11 cellular contexts compared by ENCODE assay signal in the genomic region with DNA sequence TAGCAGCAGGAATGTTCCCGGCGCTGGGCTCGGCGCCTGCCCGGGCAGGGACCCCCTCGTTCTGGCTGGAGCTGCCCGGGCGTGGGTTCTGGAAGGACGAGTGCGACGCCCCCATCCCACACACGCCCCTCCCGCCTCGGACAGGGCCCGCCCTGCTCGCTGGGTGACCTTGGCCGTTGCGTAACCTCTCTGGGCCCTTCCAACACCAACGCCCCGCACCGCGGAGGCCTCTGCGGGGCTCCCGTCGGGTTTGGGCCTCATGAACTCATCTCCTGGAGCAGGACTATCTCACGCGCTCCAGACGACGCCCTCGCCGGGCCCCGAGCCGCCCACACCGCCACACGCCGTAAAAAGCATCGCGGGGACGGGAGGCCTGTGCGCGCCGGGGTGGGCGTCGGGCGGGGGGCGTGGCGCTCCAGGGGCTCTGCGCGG. TPM values are rescaled to one million over a fixed set of nuclear protein-coding genes. Genes with fewer than 3 reads are reported as not detected.
DNase-seq lines count a peak whose midpoint lies in the region; ATAC-seq and TF ChIP-seq lines count a peak whose summit lies in the region.
"Had no signal": no experiment of that assay in that cellular context is flagged by ENCODE, and none has a peak within 500 bp of the region (broad histone marks: within the 10 kb centered on the region; RNA-seq: fewer than 3 reads in every experiment).

No MANE protein-coding gene starts in this region.

- TF ChIP-seq CTCF in heart right ventricle (IDR thresholded peaks at IDR 0.05) (no peak), prostate gland (IDR thresholded peaks at IDR 0.05) (no peak), OCI-LY7 (conservative IDR thresholded peaks at IDR 0.05; ENCODE audit: low read length) (no peak)

- WGBS in heart right ventricle, 2 donors: 16 to 52% methylated on average over 40 to 49 of the region's 49 CpGs
- 25% methylated on average over 37 of the region's 49 CpGs for WGBS in prostate gland

- CTCF ChIA-PET in OCI-LY7 (lab: Charles Lee; ENCODE audit: unreplicated experiment): no interaction called here

- ATAC-seq in heart right ventricle (peak in 7 of 8 donors; percentile 45 to 75 (median 58)), GM18511 (IDR thresholded peaks at IDR 0.05; ENCODE audit: unreplicated experiment) (no peak), HG02623 (IDR thresholded peaks at IDR 0.05; ENCODE audit: unreplicated experiment) (no peak)
- ATAC-seq in stimulated activated naive CD8-positive, alpha-beta T cell treated with anti-CD3 and anti-CD28 coated beads, Interleukin-15, Interleukin-2, amounts not matched to agents 100 U/mL and 50 U/mL, for 24 hours: no peak

- H3K79me2 ChIP-seq in OCI-LY7 (ENCODE audit: insufficient read depth, low read depth, low read length): no peaks in the 10 kb centered on the region

- H3K27ac ChIP-seq in angular gyrus (ENCODE audit: low read depth, low read length) (peak overlapping the region; percentile 78), heart right ventricle (peak overlapping the region in 8 of 10 donors; percentile 36 to 76 (median 62)), prostate gland (peak overlapping the region; percentile 23 to 53), OCI-LY7 (ENCODE audit: low read depth, low read length, poor library complexity, severe bottlenecking) (no peak overlapping the region)
- H3K27ac ChIP-seq: C4-2B had no signal

- H3K4me3 ChIP-seq in heart right ventricle (peak overlapping the region in 3 of 10 donors; percentile 3 to 9 (median 7)), prostate gland (no peak overlapping the region), OCI-LY7 (ENCODE audit: low read depth, low read length, poor library complexity, severe bottlenecking) (no peak overlapping the region)

- peaks cover 8 to 40% (median 22%) of the 10 kb centered on the region in 9 donors for H3K4me1 ChIP-seq in heart right ventricle
- no peaks in the 10 kb centered on the region for H3K4me1 ChIP-seq in prostate gland (replicated peaks)
- peaks cover 25% of the 10 kb centered on the region for H3K4me1 ChIP-seq in OCI-LY7 (ENCODE audit: insufficient read depth, low read length, poor library complexity, severe bottlenecking)

- H3K36me3 ChIP-seq in heart right ventricle (peaks cover 0 to 10% (median 0%) of the 10 kb centered on the region in 9 donors), prostate gland (no peaks in the 10 kb centered on the region), OCI-LY7 (ENCODE audit: insufficient read depth, low read length) (no peaks in the 10 kb centered on the region)

- POLR2A ChIA-PET in OCI-LY7 (lab: Charles Lee): no interaction called here

- H3K9me3 ChIP-seq in heart right ventricle: peaks cover 0 to 12% (median 0%) of the 10 kb centered on the region in 11 donors
- H3K9me3 ChIP-seq in prostate gland: no peaks in the 10 kb centered on the region
- no peaks in the 10 kb centered on the region; the same call in 1 of the 2 replicates for H3K9me3 ChIP-seq in OCI-LY7 (ENCODE audit: low read length)

- no TSS peak for BruUV-seq in OCI-LY7 (replicated peaks; lab: Mats Ljungman, UMichigan)

- no peak overlapping the region for H3K4me2 ChIP-seq in OCI-LY7 (ENCODE audit: low read length)

- no peaks in the 10 kb centered on the region for H4K20me1 ChIP-seq in OCI-LY7 (ENCODE audit: insufficient read depth, low read length)

- intact Hi-C loops in heart right ventricle (cut with DNase I): no loop called here
- intact Hi-C loops in prostate gland (cut with DNase I): no loop called here
- intact Hi-C loops in OCI-LY7 (cut with micrococcal nuclease; ENCODE audit: unreplicated experiment): no loop called here

- DNase-seq in Ammon's horn (ENCODE audit: low spot score): peak; percentile 72
- DNase-seq in heart right ventricle: peak in 1 of 2 donors; percentile 66
- no peak for DNase-seq in prostate gland (ENCODE audit: low spot score)
- no peak for DNase-seq in OCI-LY7 (ENCODE audit: low spot score)
- DNase-seq in stimulated activated naive CD8-positive, alpha-beta T cell treated with anti-CD3 and anti-CD28 coated beads, Interleukin-15, Interleukin-2, amounts not matched to agents 100 U/mL and 50 U/mL, for 24 hours: no peak
- DNase-seq: activated CD8-positive, alpha-beta memory T cell treated with anti-CD3 and anti-CD28 coated beads, Interleukin-2, amount 50 U/mL, for 4 hours had no signal

- no peak for TF ChIP-seq POLR2A in prostate gland (IDR thresholded peaks at IDR 0.05)

- H3K27me3 ChIP-seq in heart right ventricle (peaks cover 0 to 34% (median 14%) of the 10 kb centered on the region in 7 donors), prostate gland (replicated peaks; ENCODE audit: insufficient read depth) (no peaks in the 10 kb centered on the region)

- H2AFZ ChIP-seq in OCI-LY7 (ENCODE audit: low read length): no peak overlapping the region

- H3K9me2 ChIP-seq in OCI-LY7 (ENCODE audit: insufficient read depth, low read length): no peaks in the 10 kb centered on the region

RNA-seq across cellular contexts. Expression of gene PALM, which starts 10.4 kb away (rescaled TPM):
- total RNA-seq in heart right ventricle (10 to 100 TPM; 12.5 to 33.0 (median 17.7) TPM), prostate gland (10 to 100 TPM; 40.9 to 58.7 TPM), OCI-LY7 (2022) (0.42 and 1.2 TPM in 2 replicates)
- polyA plus RNA-seq in heart right ventricle: 10 to 100 TPM; 18.9 to 36.7 TPM
- total RNA-seq in OCI-LY7 (2014; rRNA removed; shearing (Covaris generic)): 1.4 TPM in 1 of 2 replicates, not detected in the other

RNA-seq across cellular contexts. Expression of gene PRSS57, which starts 23.8 kb away (rescaled TPM):
- total RNA-seq in heart right ventricle (not detected), prostate gland (1 to 10 TPM in 1 of 2 donors, not detected in 1; 1.7 TPM), OCI-LY7 (2022) (not detected in 2 replicates)
- under 1 TPM in 1 of 2 donors, not detected in 1; 0.06 TPM for polyA plus RNA-seq in heart right ventricle
- not detected in 2 replicates for total RNA-seq in OCI-LY7 (2014; rRNA removed; shearing (Covaris generic))
- total RNA-seq: chondrocyte had no signal

RNA-seq across cellular contexts. Expression of gene MISP, which starts 31.8 kb away (rescaled TPM):
- not detected for total RNA-seq in heart right ventricle
- under 1 TPM in 1 of 2 donors, not detected in 1; 0.01 TPM for polyA plus RNA-seq in heart right ventricle
- 1 to 10 TPM; 7.3 to 9.3 TPM for total RNA-seq in prostate gland
- total RNA-seq in OCI-LY7 (2014; rRNA removed; shearing (Covaris generic)): not detected in 2 replicates
- 0.23 TPM in 1 of 2 replicates, not detected in the other for total RNA-seq in OCI-LY7 (2022)

RNA-seq across cellular contexts. Expression of gene FSTL3, which starts 42.9 kb away (rescaled TPM):
- 100 to 1,000 TPM in 3 of 10 donors, 10 to 100 TPM in 7; 33.4 to 153 (median 77.3) TPM for total RNA-seq in heart right ventricle
- 100 to 1,000 TPM; 118 to 279 TPM for polyA plus RNA-seq in heart right ventricle
- total RNA-seq in prostate gland: 100 to 1,000 TPM in 1 of 2 donors, 10 to 100 TPM in 1; 69.3 to 241 TPM
- 3.4 and 5.7 TPM in 2 replicates for total RNA-seq in OCI-LY7 (2014; rRNA removed; shearing (Covaris generic))
- total RNA-seq in OCI-LY7 (2022): 6.5 and 7.3 TPM in 2 replicates

RNA-seq across cellular contexts. Expression of gene RNF126, which starts 56.1 kb away (rescaled TPM):
- total RNA-seq in heart right ventricle (10 to 100 TPM; 20.3 to 43.6 (median 22.5) TPM), prostate gland (100 to 1,000 TPM in 1 of 2 donors, 10 to 100 TPM in 1; 70.7 to 109 TPM), OCI-LY7 (2022) (104 and 106 TPM in 2 replicates)
- polyA plus RNA-seq in heart right ventricle: 10 to 100 TPM; 27.1 to 46.1 TPM
- total RNA-seq in OCI-LY7 (2014; rRNA removed; shearing (Covaris generic)): 85.8 and 98.6 TPM in 2 replicates

Comparison
In these comparisons a context has a peak if more than half of its experiments do, and no peak if none do; other contexts are left out.
1. ATAC-seq: peak in heart right ventricle (7 of 8); none in GM18511 (single experiment), stimulated activated naive CD8-positive, alpha-beta T cell treated with anti-CD3 and anti-CD28 coated beads, Interleukin-15, Interleukin-2, amounts not matched to agents 100 U/mL and 50 U/mL, for 24 hours (single experiment) and HG02623 (single experiment).
2. RNA of gene PALM, which starts 10.4 kb away (total RNA-seq): 40.9 to 58.7 TPM in prostate gland and 12.5 to 33.0 TPM in heart right ventricle; 0.42 to 1.4 TPM in OCI-LY7; every median in the first group is over 4 times any median in the second.
3. RNA of gene MISP, which starts 31.8 kb away (total RNA-seq): 7.3 to 9.3 TPM in prostate gland; 0.23 TPM in OCI-LY7 and not detected in heart right ventricle; every median in the first group is over 4 times any median in the second.